In genomic region chr11:64745219-64745522, GRCh38 we compare ENCODE assay signal across 8 cellular contexts. TPM values are rescaled to one million over a fixed set of nuclear protein-coding genes. Genes with fewer than 3 reads are reported as not detected.
DNase-seq lines count a peak whose midpoint lies in the region; ATAC-seq and TF ChIP-seq lines count a peak whose summit lies in the region.

No MANE protein-coding gene starts in this region.

- TF ChIP-seq POLR2A in NB4 (IDR thresholded peaks at IDR 0.05; ENCODE audit: extremely low read depth, insufficient read length) (no peak), gastroesophageal sphincter (IDR thresholded peaks at IDR 0.05) (no peak)

- ATAC-seq in gastroesophageal sphincter = peak; percentile 3
- no peak for ATAC-seq in GM19463 (IDR thresholded peaks at IDR 0.05; ENCODE audit: unreplicated experiment)

- TF ChIP-seq CTCF in NB4 (IDR thresholded peaks at IDR 0.05; ENCODE audit: low read depth, low read length) = no peak
- no peak for TF ChIP-seq CTCF in gastroesophageal sphincter (IDR thresholded peaks at IDR 0.05)

- H3K27me3 ChIP-seq in CD4-positive, alpha-beta memory T cell (ENCODE audit: insufficient read depth, low read length) = no peaks in the 10 kb centered on the region
- no peaks in the 10 kb centered on the region for H3K27me3 ChIP-seq in gastroesophageal sphincter

- H3K4me1 ChIP-seq in CD4-positive, alpha-beta memory T cell (ENCODE audit: insufficient read depth, low read length) = peaks cover 35% of the 10 kb centered on the region
- peaks cover 0 to 72% (median 17%) of the 10 kb centered on the region in 3 donors for H3K4me1 ChIP-seq in gastroesophageal sphincter

- peak overlapping the region; percentile 92 to 99 (median 96) for H3K4me3 Mint-ChIP-seq in CD4-positive, alpha-beta memory T cell
- peak overlapping the region; percentile 71 for H3K4me3 Mint-ChIP-seq in activated T-cell treated with anti-CD3 and anti-CD28 coated beads, Interleukin-2, amount 50 U/mL, for 24 hours

- H3K27ac ChIP-seq in CD4-positive, alpha-beta memory T cell (ENCODE audit: low read depth, low read length) = peak overlapping the region; percentile 96
- peak overlapping the region; percentile 91 to 96 (median 94) for H3K27ac ChIP-seq in gastroesophageal sphincter

- TF ChIP-seq EP300 in gastroesophageal sphincter (IDR thresholded peaks at IDR 0.05) = no peak

- intact Hi-C loops in CD4-positive, alpha-beta memory T cell (cut with micrococcal nuclease) = loop anchor here (1.0 to 10.0 kb wide), 3 partner anchors 33 to 370 kb away; partner anchors contain the start of genes MAP4K2, SF1, TM7SF2 and ZNHIT2
- intact Hi-C loops in posterior cingulate gyrus (cut with DNase I) = no loop called here

- peak overlapping the region; percentile 61 to 82 for H3K4me3 ChIP-seq in CD4-positive, alpha-beta memory T cell (ENCODE audit: low read length in 2 of 2)
- H3K4me3 ChIP-seq in NB4 (ENCODE audit: low read depth, low read length) (peak overlapping the region; percentile 61), gastroesophageal sphincter (peak overlapping the region; percentile 37 to 73)

- peaks cover 14 to 34% of the 10 kb centered on the region in 2 donors for H3K36me3 Mint-ChIP-seq in CD4-positive, alpha-beta memory T cell
- peaks cover 2% of the 10 kb centered on the region for H3K36me3 Mint-ChIP-seq in activated T-cell treated with anti-CD3 and anti-CD28 coated beads, Interleukin-2, amount 50 U/mL, for 24 hours (ENCODE audit: low read depth)

- CTCF ChIA-PET in CD4-positive, alpha-beta memory T cell (lab: Charles Lee; ENCODE audit: partially characterized antibody) = interaction anchor here (0.8 to 10.2 kb wide), 8 partner anchors 9 to 102 kb away, joined by 3 to 135 read pairs (median 10); partner anchors contain the start of gene PYGM

- H3K36me3 ChIP-seq in CD4-positive, alpha-beta memory T cell (ENCODE audit: insufficient read depth, low read length) = peaks cover 13% of the 10 kb centered on the region
- H3K36me3 ChIP-seq in gastroesophageal sphincter = peaks cover 0 to 10% of the 10 kb centered on the region in 2 donors

- no peaks in the 10 kb centered on the region for H3K27me3 Mint-ChIP-seq in CD4-positive, alpha-beta memory T cell
- H3K27me3 Mint-ChIP-seq in activated T-cell treated with anti-CD3 and anti-CD28 coated beads, Interleukin-2, amount 50 U/mL, for 24 hours = peaks cover 7% of the 10 kb centered on the region

- peaks cover 0 to 1% (median 0%) of the 10 kb centered on the region in 8 donors for H3K9me3 Mint-ChIP-seq in CD4-positive, alpha-beta memory T cell
- no peaks in the 10 kb centered on the region for H3K9me3 Mint-ChIP-seq in activated T-cell treated with anti-CD3 and anti-CD28 coated beads, Interleukin-2, amount 50 U/mL, for 24 hours

- WGBS in gastroesophageal sphincter (ENCODE audit: low coverage in 1 of 2), 2 donors = no CpG with 5 or more reads among the region's 17 CpGs

- peaks cover 22 to 65% (median 32%) of the 10 kb centered on the region in 4 donors for H3K4me1 Mint-ChIP-seq in CD4-positive, alpha-beta memory T cell
- H3K4me1 Mint-ChIP-seq in activated T-cell treated with anti-CD3 and anti-CD28 coated beads, Interleukin-2, amount 50 U/mL, for 24 hours (ENCODE audit: low read depth) = peaks cover 31% of the 10 kb centered on the region

- peak; percentile 89 to 97 (median 94) for DNase-seq in CD4-positive, alpha-beta memory T cell
- peak; percentile 99 for DNase-seq in NB4 (ENCODE audit: low read depth)
- peak; percentile 70 for DNase-seq in activated T-cell treated with anti-CD3 and anti-CD28 coated beads, Interleukin-2, amount 50 U/mL, for 24 hours
- DNase-seq in posterior cingulate gyrus = peak in 6 of 10 donors; percentile 40 to 92 (median 48)
- no peak for DNase-seq in foreskin melanocyte
- no peak for DNase-seq in retina

- H3K9me3 ChIP-seq in CD4-positive, alpha-beta memory T cell (ENCODE audit: control insufficient read depth in 1 of 2, low read length in 2 of 2) = no peaks in the 10 kb centered on the region
- no peaks in the 10 kb centered on the region for H3K9me3 ChIP-seq in gastroesophageal sphincter

- H3K27ac Mint-ChIP-seq in CD4-positive, alpha-beta memory T cell = peak overlapping the region; percentile 99 to 100 (median 99)
- H3K27ac Mint-ChIP-seq in activated T-cell treated with anti-CD3 and anti-CD28 coated beads, Interleukin-2, amount 50 U/mL, for 24 hours = peak overlapping the region; percentile 79

- POLR2A ChIA-PET in CD4-positive, alpha-beta memory T cell (lab: Charles Lee; ENCODE audit: partially characterized antibody) = interaction anchor here (0.6 to 26.2 kb wide), 40 partner anchors 10 to 1904 kb away, joined by 3 to 1500 read pairs (median 5); partner anchors contain the start of genes CCDC85B, CDC42BPG, EHD1 and FAU

RNA-seq across cellular contexts. Expression of gene RASGRP2, which starts 1.2 kb away (rescaled TPM):
- 100 to 1,000 TPM; 440 to 463 TPM for total RNA-seq in CD4-positive, alpha-beta memory T cell
- polyA plus RNA-seq in CD4-positive, alpha-beta memory T cell = 100 to 1,000 TPM; 177 to 208 TPM
- total RNA-seq in gastroesophageal sphincter = 10 to 100 TPM; 34.5 to 84.9 (median 41.1) TPM

RNA-seq across cellular contexts. Expression of gene PYGM, which starts 14.6 kb away (rescaled TPM):
- total RNA-seq in CD4-positive, alpha-beta memory T cell = 10 to 100 TPM; 10.7 to 11.3 TPM
- polyA plus RNA-seq in CD4-positive, alpha-beta memory T cell = under 1 TPM in 1 of 2 donors, not detected in 1; 0.38 TPM
- total RNA-seq in gastroesophageal sphincter = 10 to 100 TPM; 10.5 to 55.2 (median 32.8) TPM

RNA-seq across cellular contexts. Expression of gene NRXN2, which starts 22.2 kb away (rescaled TPM):
- total RNA-seq in CD4-positive, alpha-beta memory T cell = under 1 TPM in 1 of 2 experiments, not detected in 1; 0.30 TPM
- not detected for polyA plus RNA-seq in CD4-positive, alpha-beta memory T cell
- total RNA-seq in gastroesophageal sphincter = 10 to 100 TPM in 1 of 4 donors, 1 to 10 TPM in 3; 3.4 to 25.4 (median 5.0) TPM

RNA-seq across cellular contexts. Expression of gene SF1, which starts 33.2 kb away (rescaled TPM):
- 100 to 1,000 TPM; 805 to 832 TPM for total RNA-seq in CD4-positive, alpha-beta memory T cell
- polyA plus RNA-seq in CD4-positive, alpha-beta memory T cell = 100 to 1,000 TPM in 1 of 2 donors, 10 to 100 TPM in 1; 48.3 to 158 TPM
- 100 to 1,000 TPM; 187 to 314 (median 253) TPM for total RNA-seq in gastroesophageal sphincter

RNA-seq across cellular contexts. Expression of gene MAP4K2, which starts 57.8 kb away (rescaled TPM):
- 100 to 1,000 TPM; 122 to 128 TPM for total RNA-seq in CD4-positive, alpha-beta memory T cell
- polyA plus RNA-seq in CD4-positive, alpha-beta memory T cell = 10 to 100 TPM; 32.3 to 57.2 TPM
- total RNA-seq in gastroesophageal sphincter = 10 to 100 TPM; 17.6 to 24.0 (median 19.6) TPM

Comparison
In these comparisons a context has a peak if more than half of its experiments do, and no peak if none do; other contexts are left out.
1. DNase-seq: peak in CD4-positive, alpha-beta memory T cell (5 of 5), NB4 (single experiment), activated T-cell treated with anti-CD3 and anti-CD28 coated beads, Interleukin-2, amount 50 U/mL, for 24 hours (single experiment) and posterior cingulate gyrus (6 of 10); none in foreskin melanocyte (single experiment) and retina (single experiment).
2. RNA of gene RASGRP2, which starts 1.2 kb away (total RNA-seq): 440 to 463 TPM in CD4-positive, alpha-beta memory T cell; 34.5 to 84.9 TPM in gastroesophageal sphincter; every median in the first group is over 4 times any median in the second.
3. Peak in every context shown above with its lines, with median percentiles within 50 percentile points of each other: H3K4me3 ChIP-seq.